In the genomic region with DNA sequence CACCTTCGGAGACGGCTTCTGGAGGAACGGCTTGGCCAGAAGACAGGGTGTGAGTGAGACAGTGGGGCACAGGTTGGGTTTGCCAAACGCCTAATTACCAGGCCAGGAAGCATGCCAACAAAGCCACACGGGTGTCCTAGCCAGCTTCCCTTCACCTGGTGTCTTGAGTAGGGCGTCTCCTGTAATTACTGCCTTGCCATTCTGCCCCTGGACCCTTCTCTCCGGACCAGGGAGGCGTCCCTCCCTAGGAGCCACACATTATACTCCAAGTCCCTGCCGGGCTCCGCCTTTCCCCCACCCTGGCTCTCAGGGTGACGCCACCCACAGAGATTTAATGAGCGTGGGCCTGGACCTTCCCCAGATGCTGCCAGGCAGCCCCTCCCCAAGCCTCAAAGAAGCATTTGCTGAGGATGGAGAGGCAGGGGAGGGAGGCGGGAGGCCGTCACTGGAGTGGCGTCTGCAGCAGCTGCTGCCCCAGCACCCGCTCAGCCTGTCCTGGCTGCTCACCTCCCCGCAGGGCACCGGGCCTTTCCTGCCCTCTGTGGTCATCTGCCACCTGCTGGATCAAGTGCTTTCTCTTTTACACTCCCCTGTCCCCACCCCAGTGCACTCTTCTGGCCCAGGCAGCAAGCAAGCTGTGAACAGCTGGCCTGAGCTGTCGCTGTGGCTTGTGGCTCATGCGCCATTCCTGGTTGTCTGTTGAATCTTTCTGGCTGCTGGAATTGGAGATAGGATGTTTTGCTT, we compare ENCODE assay signal across 9 cellular contexts. TPM values are rescaled to one million over a fixed set of nuclear protein-coding genes. Genes with fewer than 3 reads are reported as not detected.
DNase-seq lines count a peak whose midpoint lies in the region; ATAC-seq, FAIRE-seq and TF ChIP-seq lines count a peak whose summit lies in the region.
"Had no signal": no experiment of that assay in that cellular context is flagged by ENCODE, and none has a peak within 500 bp of the region (broad histone marks: within the 10 kb centered on the region; RNA-seq: fewer than 3 reads in every experiment).

No MANE protein-coding gene starts in this region.

- no peak overlapping the region for H3K4me3 ChIP-seq in GM23248
- no peak overlapping the region for H3K4me3 ChIP-seq in endodermal cell (ENCODE audit: low read length)
- H3K4me3 ChIP-seq in pancreas = no peak overlapping the region

- in situ Hi-C loops in GM23248 (cut with MboI) = no loop called here

- peaks cover 13% of the 10 kb centered on the region for H3K4me1 Mint-ChIP-seq in endodermal cell

- peaks cover 18% of the 10 kb centered on the region for H3K36me3 Mint-ChIP-seq in endodermal cell (ENCODE audit: low read depth)

- H4K20me1 ChIP-seq in GM23248 (ENCODE audit: insufficient read depth) = no peaks in the 10 kb centered on the region; the same call in 1 of the 2 replicates

- H3K27me3 Mint-ChIP-seq in endodermal cell (ENCODE audit: insufficient read depth) = no peaks in the 10 kb centered on the region

- H3K27ac ChIP-seq in GM23248 (no peak overlapping the region), endodermal cell (ENCODE audit: low read depth, low read length) (peak overlapping the region; percentile 65), pancreas (no peak overlapping the region)

- peaks cover 70% of the 10 kb centered on the region for H3F3A ChIP-seq in GM23248 (ENCODE audit: insufficient read depth)

- H3K4me2 ChIP-seq in GM23248 (ENCODE audit: unreplicated experiment) = no peak overlapping the region

- DNase-seq in GM23248 (no peak), NCI-H2196 treated with DMSO at 0.1 percent for 48 hours (lab: John Stamatoyannopoulos, UW; ENCODE audit: unreplicated experiment) (peak; percentile 33), endodermal cell (peak; percentile 83), pancreas (peak in 2 of 6 donors; percentile 53 to 69), GM19240 (ENCODE audit: insufficient read length, low spot score) (no peak)
- no peak for DNase-seq in stimulated activated CD4-positive, alpha-beta T cell treated with anti-CD3 and anti-CD28 coated beads, Interleukin-4, amount 100 ng/mL, for 4 hours
- DNase-seq: cerebellar nuclear complex had no signal

- H3K9ac ChIP-seq in GM23248 (0 out of 2 replicates have a peak overlapping the region, but pooled peaks have one; percentile 0), endodermal cell (ENCODE audit: extremely low read depth, low read length, poor library complexity, severe bottlenecking) (no peak overlapping the region)

- peak in 3 of 4 donors; percentile 11 to 30 (median 22) for ATAC-seq in pancreas
- no peak for ATAC-seq in GM21381 (IDR thresholded peaks at IDR 0.05; ENCODE audit: unreplicated experiment)
- no peak for ATAC-seq in HG03378 (IDR thresholded peaks at IDR 0.05; ENCODE audit: unreplicated experiment)

- TF ChIP-seq CTCF in endodermal cell (conservative IDR thresholded peaks at IDR 0.05) (peak; percentile 60), pancreas (IDR thresholded peaks at IDR 0.05) (no peak)

- no peak overlapping the region for H3K27ac Mint-ChIP-seq in endodermal cell

- 75 to 83% methylated on average over 16 to 20 of the region's 20 CpGs for WGBS in GM23248 (ENCODE audit: low coverage in 1 of 2, low lambda C conversion rate in 2 of 2, missing lambda C conversion rate in 2 of 2), 2 experiments
- WGBS in endodermal cell (ENCODE audit: insufficient coverage in 1 of 2, insufficient read length in 1 of 2), 2 experiments = 75 to 85% methylated on average over 11 to 20 of the region's 20 CpGs
- 87 to 90% methylated on average over 20 of the region's 20 CpGs for WGBS in pancreas, 2 donors

- H3K9me2 ChIP-seq in GM23248 (ENCODE audit: insufficient read depth) = no peaks in the 10 kb centered on the region

- H3K27me3 ChIP-seq in GM23248 (replicated peaks; ENCODE audit: insufficient read depth) = no peaks in the 10 kb centered on the region
- H3K27me3 ChIP-seq in endodermal cell (ENCODE audit: control insufficient read depth, insufficient read depth, low read length, poor library complexity, severe bottlenecking) = no peaks in the 10 kb centered on the region
- H3K27me3 ChIP-seq in pancreas = no peaks in the 10 kb centered on the region

- no peak overlapping the region for H3K4me3 Mint-ChIP-seq in endodermal cell

- no peak for FAIRE-seq in pancreas (lab: Jason Lieb, UNC)

- H3K9me3 ChIP-seq in GM23248 (ENCODE audit: low read depth) (no peaks in the 10 kb centered on the region), endodermal cell (ENCODE audit: control insufficient read depth, low read length) (no peaks in the 10 kb centered on the region), pancreas (no peaks in the 10 kb centered on the region)

- peaks cover 81% of the 10 kb centered on the region for H3K36me3 ChIP-seq in GM23248 (ENCODE audit: low read depth)
- peaks cover 32% of the 10 kb centered on the region for H3K36me3 ChIP-seq in endodermal cell (ENCODE audit: control insufficient read depth, insufficient read depth, low read length)
- H3K36me3 ChIP-seq in pancreas = peaks cover 7 to 60% (median 29%) of the 10 kb centered on the region in 3 donors

- intact Hi-C loops in pancreas (cut with DNase I) = no loop called here

- H3K79me2 ChIP-seq in GM23248 (ENCODE audit: insufficient read depth) = peaks cover 97% of the 10 kb centered on the region

- no peaks in the 10 kb centered on the region for H3K9me3 Mint-ChIP-seq in endodermal cell

- H2AFZ ChIP-seq in GM23248 = no peak overlapping the region

- no peaks in the 10 kb centered on the region for H3K4me1 ChIP-seq in GM23248 (ENCODE audit: insufficient read depth)
- no peaks in the 10 kb centered on the region for H3K4me1 ChIP-seq in endodermal cell (ENCODE audit: control insufficient read depth, insufficient read depth, low read length)
- H3K4me1 ChIP-seq in pancreas = no peaks in the 10 kb centered on the region

RNA-seq across cellular contexts. Expression of a gene that starts 20.7 kb away (rescaled TPM):
- total RNA-seq in GM23248 (2014; rRNA removed; shearing (Covaris generic)) = 78.0 and 83.5 TPM in 2 replicates
- polyA plus RNA-seq in GM23248 (2016; fragmentation: Nextera tagmentation; extraction: Ambion mirVana) = 42.4 and 45.0 TPM in 2 replicates
- 1 to 10 TPM; 1.4 to 3.8 TPM for total RNA-seq in endodermal cell
- polyA plus RNA-seq in endodermal cell (2013, experiment 1 of 2) = 2.7 TPM
- polyA plus RNA-seq in endodermal cell (2013, experiment 2 of 2) = 2.6 TPM
- 10 to 100 TPM; 13.3 to 39.1 (median 27.5) TPM for total RNA-seq in pancreas
- polyA plus RNA-seq in pancreas = 10 to 100 TPM; 10.0 to 11.9 TPM

Comparison
In these comparisons a context has a peak if more than half of its experiments do, and no peak if none do; other contexts are left out.
1. DNase-seq: peak in NCI-H2196 treated with DMSO at 0.1 percent for 48 hours (single experiment) and endodermal cell (single experiment); none in GM23248 (single experiment), stimulated activated CD4-positive, alpha-beta T cell treated with anti-CD3 and anti-CD28 coated beads, Interleukin-4, amount 100 ng/mL, for 4 hours (0 of 2) and GM19240 (single experiment).
2. ATAC-seq: peak in pancreas (3 of 4); none in GM21381 (single experiment) and HG03378 (single experiment).